Comparison of ENCODE assay signal across 27 cellular contexts in the genomic region with DNA sequence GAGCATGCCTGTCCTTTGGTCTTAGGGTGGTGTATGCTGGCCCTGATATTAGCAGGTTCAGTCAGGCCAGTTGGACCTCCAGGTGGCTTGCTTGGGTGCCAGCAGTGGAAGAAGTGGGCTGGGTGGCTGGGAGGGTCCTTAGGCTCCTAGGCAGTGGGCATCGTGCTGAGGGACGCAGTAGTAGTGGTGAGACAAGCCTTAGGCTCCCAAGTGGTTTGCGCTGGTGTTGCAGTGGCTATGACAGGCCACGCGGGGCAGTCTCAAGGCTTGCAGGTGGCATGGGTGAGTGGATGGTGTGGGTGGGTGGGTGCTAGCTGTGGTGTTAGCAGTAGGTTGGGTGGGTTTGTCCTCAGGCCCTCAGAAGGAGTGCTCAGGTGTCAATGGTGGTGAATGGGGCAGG.
"Had no signal": no experiment of that assay in that cellular context is flagged by ENCODE, and none has a peak within 500 bp of the region (broad histone marks: within the 10 kb centered on the region; RNA-seq: fewer than 3 reads in every experiment).

No MANE protein-coding gene starts in this region.

- H3K4me1 ChIP-seq: ascending aorta, body of pancreas had no signal

- H3K27me3 ChIP-seq: ascending aorta, body of pancreas, MG63, SJSA1 had no signal

- H3K4me3 ChIP-seq: ascending aorta, body of pancreas, MG63, SJSA1 had no signal

- DNase-seq: activated CD4-positive, alpha-beta memory T cell treated with anti-CD3 and anti-CD28 coated beads for 36 hours; activated CD4-positive, alpha-beta T cell treated with anti-CD3 and anti-CD28 coated beads, Interleukin-2, amount 10 ng/mL, durations not matched to agents 7 days and 5 days; activated CD4-positive, CD25-positive, alpha-beta regulatory T cell; activated CD8-positive, alpha-beta memory T cell treated with anti-CD3 and anti-CD28 coated beads for 24 hours; activated effector memory CD4-positive, alpha-beta T cell treated with anti-CD3 and anti-CD28 coated beads, Interleukin-2, amount 50 U/mL, for 16 hours; activated naive CD4-positive, alpha-beta T cell treated with Interleukin-2 at 50 U/mL for 16 hours; activated naive CD8-positive, alpha-beta T cell treated with anti-CD3 and anti-CD28 coated beads, Interleukin-2, amount 50 U/mL, for 24 hours; activated T-cell treated with anti-CD3 and anti-CD28 coated beads, Interleukin-2, amount 50 U/mL, for 4 hours; amniotic stem cell; body of pancreas; central memory CD4-positive, alpha-beta T cell; MG63; MV-4-11; NCI-H1092 treated with DMSO at 0.1 percent for 48 hours; NCI-H1436; NCI-H1694 treated with DMSO at 0.1 percent for 48 hours; NCI-H2029 treated with DMSO at 0.1 percent for 48 hours; NCI-H510A treated with DMSO at 0.1 percent for 48 hours; NCI-H69; NK-92 treated with Interleukin-12 subunit alpha and Interleukin-12 subunit beta, amount 100 ng/mL, for 24 hours; PC-3; SHP77; T-helper 17 cell; T-helper 9 cell had no signal

- H3K27ac ChIP-seq: ascending aorta, body of pancreas, SJSA1 had no signal

- ATAC-seq: activated naive CD4-positive, alpha-beta T cell treated with anti-CD3 and anti-CD28 coated beads, Interleukin-2, amount 50 U/mL, for 72 hours; activated naive CD8-positive, alpha-beta T cell treated with anti-CD3 and anti-CD28 coated beads, Interleukin-2, amount 50 U/mL, for 24 hours; activated T-cell treated with anti-CD3 and anti-CD28 coated beads, Interleukin-2, amount 50 U/mL, for 4 hours; body of pancreas; PC-3; T-helper 17 cell had no signal

- H3K9me3 ChIP-seq: ascending aorta, body of pancreas, SJSA1 had no signal

- H3K36me3 ChIP-seq: ascending aorta had no signal
